In genomic region chr15:94576889-94577533, GRCh38 we compare ENCODE assay signal across 9 cellular contexts.
DNase-seq lines count a peak whose midpoint lies in the region; ATAC-seq and TF ChIP-seq lines count a peak whose summit lies in the region.
"Had no signal": no experiment of that assay in that cellular context is flagged by ENCODE, and none has a peak within 500 bp of the region (broad histone marks: within the 10 kb centered on the region; RNA-seq: fewer than 3 reads in every experiment).

No MANE protein-coding gene starts in this region.

- H3K36me3 Mint-ChIP-seq in endodermal cell (ENCODE audit: low read depth) = no peaks in the 10 kb centered on the region
- H3K36me3 Mint-ChIP-seq: naive B cell had no signal

- peaks cover 9% of the 10 kb centered on the region for H3K27me3 Mint-ChIP-seq in endodermal cell (ENCODE audit: insufficient read depth)

- intact Hi-C loops in prostate gland (cut with DNase I) = no loop called here

- TF ChIP-seq CTCF in endodermal cell (conservative IDR thresholded peaks at IDR 0.05) = peak; percentile 86
- TF ChIP-seq CTCF in prostate gland (IDR thresholded peaks at IDR 0.05) = peak in 3 of 4 experiments; percentile 16 to 27 (median 18)

- H3K9ac ChIP-seq in endodermal cell (ENCODE audit: extremely low read depth, low read length, poor library complexity, severe bottlenecking) = no peak overlapping the region

- H3K4me1 ChIP-seq in endodermal cell (ENCODE audit: control insufficient read depth, insufficient read depth, low read length) = no peaks in the 10 kb centered on the region
- H3K4me1 ChIP-seq in prostate gland (replicated peaks) = no peaks in the 10 kb centered on the region

- H3K4me3 ChIP-seq in endodermal cell (ENCODE audit: low read length) (no peak overlapping the region), prostate gland (no peak overlapping the region)

- H3K4me1 Mint-ChIP-seq in endodermal cell = peaks cover 3% of the 10 kb centered on the region

- H3K27me3 ChIP-seq in endodermal cell (ENCODE audit: control insufficient read depth, insufficient read depth, low read length, poor library complexity, severe bottlenecking) (no peaks in the 10 kb centered on the region), prostate gland (replicated peaks; ENCODE audit: insufficient read depth) (no peaks in the 10 kb centered on the region)

- H3K4me3 Mint-ChIP-seq in endodermal cell = no peak overlapping the region
- H3K4me3 Mint-ChIP-seq: naive B cell had no signal

- WGBS in endodermal cell (ENCODE audit: insufficient coverage in 1 of 2, insufficient read length in 1 of 2), 2 experiments = 64 to 65% methylated on average over 8 to 12 of the region's 12 CpGs
- 63% methylated on average over 12 of the region's 12 CpGs for WGBS in prostate gland

- H3K36me3 ChIP-seq in endodermal cell (ENCODE audit: control insufficient read depth, insufficient read depth, low read length) = no peaks in the 10 kb centered on the region
- no peaks in the 10 kb centered on the region for H3K36me3 ChIP-seq in prostate gland

- no peak overlapping the region for H3K27ac Mint-ChIP-seq in endodermal cell
- H3K27ac Mint-ChIP-seq: naive B cell had no signal

- no peak overlapping the region for H3K27ac ChIP-seq in endodermal cell (ENCODE audit: low read depth, low read length)
- H3K27ac ChIP-seq in prostate gland = no peak overlapping the region

- no peaks in the 10 kb centered on the region for H3K9me3 Mint-ChIP-seq in endodermal cell
- H3K9me3 Mint-ChIP-seq: naive B cell had no signal

- peak; percentile 71 for ATAC-seq in GM19328 (IDR thresholded peaks at IDR 0.05; ENCODE audit: unreplicated experiment)
- ATAC-seq in HG03354 (IDR thresholded peaks at IDR 0.05; ENCODE audit: poor library complexity, severe bottlenecking, unreplicated experiment) = peak; percentile 83

- TF ChIP-seq POLR2A in prostate gland (IDR thresholded peaks at IDR 0.05) = no peak

- H3K9me3 ChIP-seq in endodermal cell (ENCODE audit: control insufficient read depth, low read length) (no peaks in the 10 kb centered on the region), prostate gland (no peaks in the 10 kb centered on the region)

- peak; percentile 42 for DNase-seq in Daoy (ENCODE audit: low read depth)
- peak; percentile 32 for DNase-seq in SK-N-DZ (ENCODE audit: low spot score)
- peak; percentile 85 for DNase-seq in endodermal cell
- DNase-seq in prostate gland (ENCODE audit: low spot score) = no peak
- DNase-seq in dedifferentiated amniotic fluid mesenchymal stem cell (ENCODE audit: extremely low spot score) = no peak
- no peak for DNase-seq in GM19238 (ENCODE audit: insufficient read length, low spot score)
- DNase-seq: naive B cell had no signal

Comparison
In these comparisons a context has a peak if more than half of its experiments do, and no peak if none do; other contexts are left out.
1. DNase-seq: peak in Daoy (single experiment), SK-N-DZ (single experiment) and endodermal cell (single experiment); none in prostate gland (single experiment), dedifferentiated amniotic fluid mesenchymal stem cell (single experiment) and GM19238 (single experiment).